ENCODE assay signal across 9 cellular contexts in the genomic region with DNA sequence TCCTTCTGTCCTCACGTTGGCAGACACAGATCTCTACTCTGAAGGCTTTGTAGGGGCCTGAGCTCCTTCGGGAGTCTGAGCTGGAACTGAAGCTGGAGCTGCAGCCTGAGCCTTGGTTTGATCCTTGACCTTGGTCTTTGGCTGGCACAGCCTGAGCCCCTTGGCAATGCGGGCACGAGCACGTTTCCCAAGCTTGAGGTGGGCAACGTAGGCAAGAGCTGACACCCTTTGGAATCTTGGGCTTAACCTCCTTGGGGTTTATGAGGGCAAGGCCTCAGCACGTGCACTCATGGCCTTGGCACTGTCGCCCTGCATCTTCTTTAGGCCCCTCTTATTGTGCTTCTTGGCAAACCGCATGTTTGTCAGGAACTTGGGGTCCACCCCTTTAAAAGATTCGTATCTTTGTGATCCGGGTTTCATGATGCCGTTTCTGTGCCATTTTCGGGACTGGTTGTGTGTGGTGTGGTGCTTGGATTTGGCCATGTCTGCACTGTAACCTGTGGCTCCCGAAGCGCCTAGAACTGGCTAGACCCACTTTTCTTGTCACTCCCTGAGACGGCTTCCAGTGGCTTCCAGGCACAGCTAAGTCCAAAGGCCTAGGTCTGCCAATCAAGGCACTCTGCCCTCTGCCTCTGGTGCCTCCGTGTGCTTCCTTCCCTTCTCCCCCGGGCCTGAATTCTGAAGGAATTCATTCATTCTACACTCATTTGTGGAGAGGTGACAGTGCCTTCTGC. TPM values are rescaled to one million over a fixed set of nuclear protein-coding genes. Genes with fewer than 3 reads are reported as not detected.
DNase-seq lines count a peak whose midpoint lies in the region; ATAC-seq and TF ChIP-seq lines count a peak whose summit lies in the region.
"Had no signal": no experiment of that assay in that cellular context is flagged by ENCODE, and none has a peak within 500 bp of the region (broad histone marks: within the 10 kb centered on the region; RNA-seq: fewer than 3 reads in every experiment).

No MANE protein-coding gene starts in this region.

- intact Hi-C loops in naive thymus-derived CD4-positive, alpha-beta T cell (cut with micrococcal nuclease), result loop anchor here (1.0 to 10.0 kb wide), 8 partner anchors 76 to 1051 kb away; partner anchors contain the start of genes ECPAS (in 1 of the 2), FKBP15 (in 1 of the 2), PTBP3 (in 1 of the 2) and SLC31A1 (in 1 of the 2)

- H3K27me3 ChIP-seq in BLaER1 (no peaks in the 10 kb centered on the region), HUES6 (ENCODE audit: control insufficient read depth, insufficient read depth, low read length) (peaks cover 27% of the 10 kb centered on the region)
- no peaks in the 10 kb centered on the region for H3K27me3 ChIP-seq in naive thymus-derived CD4-positive, alpha-beta T cell (ENCODE audit: control insufficient read depth in 2 of 2, insufficient read depth in 2 of 2, low read length in 2 of 2)

- POLR2A ChIA-PET in naive thymus-derived CD4-positive, alpha-beta T cell (lab: Charles Lee), result interaction anchor here (0.5 to 2.2 kb wide), 2 partner anchors 11 to 159 kb away, joined by 3 to 8 read pairs; partner anchors contain the start of gene PTBP3

- H3K4me3 ChIP-seq in BLaER1, result no peak overlapping the region
- 0 out of 2 replicates have a peak overlapping the region, but pooled peaks have one; percentile 73 for H3K4me3 ChIP-seq in HUES6 (ENCODE audit: low read depth, low read length)
- H3K4me3 ChIP-seq in naive thymus-derived CD4-positive, alpha-beta T cell (ENCODE audit: low read length), result peak overlapping the region; percentile 67

- H3K9ac ChIP-seq in BLaER1 (no peak overlapping the region; the same call in 1 of the 2 replicates), HUES6 (ENCODE audit: low read length) (no peak overlapping the region)

- peaks cover 10% of the 10 kb centered on the region for H3K36me3 Mint-ChIP-seq in brain
- H3K36me3 Mint-ChIP-seq in naive thymus-derived CD4-positive, alpha-beta T cell, result peaks cover 0 to 40% (median under 1%) of the 10 kb centered on the region in 5 donors

- H3K9me3 Mint-ChIP-seq in brain, result peaks cover 0 to 3% (median 0%) of the 10 kb centered on the region in 5 experiments
- peaks cover 0 to 6% (median 0%) of the 10 kb centered on the region in 11 donors for H3K9me3 Mint-ChIP-seq in naive thymus-derived CD4-positive, alpha-beta T cell

- peaks cover 18% of the 10 kb centered on the region for H3K4me1 Mint-ChIP-seq in brain
- H3K4me1 Mint-ChIP-seq in naive thymus-derived CD4-positive, alpha-beta T cell, result peaks cover 55 to 85% (median 77%) of the 10 kb centered on the region in 7 donors

- H3K4me2 ChIP-seq in BLaER1, result peak overlapping the region; percentile 92

- peak overlapping the region; percentile 81 to 93 (median 85) for H3K4me3 Mint-ChIP-seq in brain
- H3K4me3 Mint-ChIP-seq in naive thymus-derived CD4-positive, alpha-beta T cell, result peak overlapping the region; percentile 83 to 94 (median 90)

- peaks cover 14% of the 10 kb centered on the region for H3K4me1 ChIP-seq in BLaER1
- H3K4me1 ChIP-seq in HUES6 (ENCODE audit: control insufficient read depth, insufficient read depth, low read length), result peaks cover 17% of the 10 kb centered on the region
- peaks cover 33 to 51% of the 10 kb centered on the region in 2 donors for H3K4me1 ChIP-seq in naive thymus-derived CD4-positive, alpha-beta T cell (ENCODE audit: control insufficient read depth in 2 of 2, insufficient read depth in 2 of 2, low read length in 2 of 2)

- H3K27ac ChIP-seq in BLaER1 (0 out of 2 replicates have a peak overlapping the region, but pooled peaks have one; percentile 98), HUES6 (ENCODE audit: low read depth, low read length) (no peak overlapping the region)
- H3K27ac ChIP-seq in naive thymus-derived CD4-positive, alpha-beta T cell (ENCODE audit: low read depth, low read length), result no peak overlapping the region

- no peak for TF ChIP-seq CTCF in brain (conservative IDR thresholded peaks at IDR 0.05)

- H3K9me3 ChIP-seq in BLaER1, result no peaks in the 10 kb centered on the region
- no peaks in the 10 kb centered on the region for H3K9me3 ChIP-seq in HUES6 (ENCODE audit: control insufficient read depth, insufficient read depth, low read depth, low read length)
- H3K9me3 ChIP-seq in naive thymus-derived CD4-positive, alpha-beta T cell (ENCODE audit: control insufficient read depth in 2 of 3, low read length in 3 of 3), result no peaks in the 10 kb centered on the region

- peak overlapping the region in 4 of 5 experiments; percentile 39 to 90 (median 87) for H3K27ac Mint-ChIP-seq in brain
- peak overlapping the region; percentile 65 to 95 (median 87) for H3K27ac Mint-ChIP-seq in naive thymus-derived CD4-positive, alpha-beta T cell

- H3K36me3 ChIP-seq in BLaER1 (no peaks in the 10 kb centered on the region), HUES6 (ENCODE audit: control insufficient read depth, insufficient read depth, low read length) (no peaks in the 10 kb centered on the region)
- no peaks in the 10 kb centered on the region for H3K36me3 ChIP-seq in naive thymus-derived CD4-positive, alpha-beta T cell (ENCODE audit: control insufficient read depth in 2 of 3, insufficient read depth in 3 of 3, low read length in 3 of 3)

- 0 out of 2 replicates have a peak, but pooled peaks cover under 1% of the 10 kb centered on the region for H4K20me1 ChIP-seq in BLaER1

- no peak for ATAC-seq in naive thymus-derived CD4-positive, alpha-beta T cell
- ATAC-seq in GM18502 (IDR thresholded peaks at IDR 0.05; ENCODE audit: poor library complexity, unreplicated experiment) (no peak), GM19463 (IDR thresholded peaks at IDR 0.05; ENCODE audit: unreplicated experiment) (no peak)

- H3K27me3 Mint-ChIP-seq in brain, result peaks cover 21% of the 10 kb centered on the region
- peaks cover 0 to 3% (median 0%) of the 10 kb centered on the region in 5 donors for H3K27me3 Mint-ChIP-seq in naive thymus-derived CD4-positive, alpha-beta T cell

- DNase-seq in naive thymus-derived CD4-positive, alpha-beta T cell, result no peak
- DNase-seq in NOMO-1 treated with DMSO at 0.1 percent for 48 hours (lab: John Stamatoyannopoulos, UW; ENCODE audit: unreplicated experiment), result no peak
- DNase-seq in cerebellum (ENCODE audit: low spot score), result no peak
- DNase-seq: DMS153 had no signal

- CTCF ChIA-PET in naive thymus-derived CD4-positive, alpha-beta T cell (lab: Charles Lee), result no interaction called here

RNA-seq across cellular contexts. Expression of gene SUSD1, which starts 1.4 kb away (rescaled TPM):
- 8.7 TPM for polyA plus RNA-seq in brain (ENCODE audit: insufficient read depth, low read depth, low replicate concordance)
- 10 to 100 TPM in 3 of 5 experiments, 1 to 10 TPM in 2; 2.3 to 27.0 (median 10.7) TPM for total RNA-seq in naive thymus-derived CD4-positive, alpha-beta T cell
- 1 to 10 TPM; 3.6 to 4.6 TPM for polyA plus RNA-seq in naive thymus-derived CD4-positive, alpha-beta T cell
- total RNA-seq in cerebellum, result 34.2 TPM
